8 cellular contexts compared by ENCODE assay signal in genomic region chr9:14692536-14692917, GRCh38. TPM values are rescaled to one million over a fixed set of nuclear protein-coding genes. Genes with fewer than 3 reads are reported as not detected.
DNase-seq lines count a peak whose midpoint lies in the region; ATAC-seq and TF ChIP-seq lines count a peak whose summit lies in the region.

No MANE protein-coding gene starts in this region.

- peak overlapping the region; percentile 92 for H3K4me3 Mint-ChIP-seq in osteocyte (ENCODE audit: unreplicated experiment)

- H3K4me3 ChIP-seq in cardiac muscle cell, result peak overlapping the region; percentile 89
- peak overlapping the region; percentile 68 for H3K4me3 ChIP-seq in fibroblast of mammary gland (ENCODE audit: control insufficient read depth, low read depth, low read length)

- no peaks in the 10 kb centered on the region for H3K27me3 ChIP-seq in cardiac muscle cell

- H3K9me3 ChIP-seq in cardiac muscle cell (ENCODE audit: low read depth), result no peaks in the 10 kb centered on the region

- no peaks in the 10 kb centered on the region for H3K4me1 ChIP-seq in cardiac muscle cell (ENCODE audit: low read depth)

- peaks cover 10% of the 10 kb centered on the region for H3K36me3 Mint-ChIP-seq in osteocyte (ENCODE audit: unreplicated experiment)

- TF ChIP-seq CTCF in cardiac muscle cell (IDR thresholded peaks at IDR 0.05; ENCODE audit: low read depth, low read length) (no peak), fibroblast of mammary gland (conservative IDR thresholded peaks at IDR 0.05; ENCODE audit: control insufficient read depth, insufficient read depth, low read depth, low read length) (no peak), osteocyte (IDR thresholded peaks at IDR 0.05) (no peak)

- H3K27ac ChIP-seq in cardiac muscle cell, result peak overlapping the region; percentile 46

- ATAC-seq in Right ventricle myocardium superior (ENCODE audit: poor library complexity) (no peak), SK-N-SH treated with all-trans-retinoic acid at 6 μM for 48 hours (peak; percentile 38), GM18868 (IDR thresholded peaks at IDR 0.05; ENCODE audit: unreplicated experiment) (no peak)

- peaks cover 8% of the 10 kb centered on the region for H3K27me3 Mint-ChIP-seq in osteocyte (ENCODE audit: unreplicated experiment)

- no peak for DNase-seq in cardiac muscle cell (ENCODE audit: low read depth in 1 of 2, low spot score in 1 of 2)
- DNase-seq in Right ventricle myocardium superior, result no peak
- DNase-seq in fibroblast of mammary gland (ENCODE audit: low read depth), result no peak
- DNase-seq in osteocyte (ENCODE audit: extremely low spot score, unreplicated experiment), result no peak
- DNase-seq in NCI-H2029 (lab: John Stamatoyannopoulos, UW), result no peak
- DNase-seq in NCI-H2029 treated with DMSO at 0.1 percent for 48 hours (lab: John Stamatoyannopoulos, UW), result no peak

- intact Hi-C loops in Right ventricle myocardium superior (cut with DNase I), result no loop called here

- H3K4me1 Mint-ChIP-seq in osteocyte (ENCODE audit: unreplicated experiment), result peaks cover 18% of the 10 kb centered on the region

- peaks cover 17% of the 10 kb centered on the region for H3K36me3 ChIP-seq in cardiac muscle cell

- no peaks in the 10 kb centered on the region for H3K9me3 Mint-ChIP-seq in osteocyte (ENCODE audit: unreplicated experiment)

- H3K27ac Mint-ChIP-seq in osteocyte (ENCODE audit: unreplicated experiment), result peak overlapping the region; percentile 61

TF ChIP-seq in SK-N-SH treated with all-trans-retinoic acid at 6 μM for 48 hours, 23 proteins besides CTCF, POLR2A, EP300 and RAD21:
- TF ChIP-seq PATZ1 (CRISPR knock-in tag; IDR thresholded peaks at IDR 0.05; ENCODE audit: borderline replicate concordance) (no peak), RARB (CRISPR knock-in tag; IDR thresholded peaks at IDR 0.05) (no peak), OSR1 (CRISPR knock-in tag; IDR thresholded peaks at IDR 0.05) (no peak)

RNA-seq across cellular contexts. Expression of gene ZDHHC21, which starts 0.7 kb away (rescaled TPM):
- 5.9 and 8.5 TPM in 2 replicates for total RNA-seq in cardiac muscle cell
- 3.9 and 6.5 TPM in 2 replicates for polyA plus RNA-seq in cardiac muscle cell
- 4.8 TPM for total RNA-seq in Right ventricle myocardium superior
- total RNA-seq in osteocyte, result 9.3 and 9.5 TPM in 2 replicates

RNA-seq across cellular contexts. Expression of gene CER1, which starts 30.0 kb away (rescaled TPM):
- 1.3 and 1.8 TPM in 2 replicates for total RNA-seq in cardiac muscle cell
- polyA plus RNA-seq in cardiac muscle cell, result 0.18 TPM in 1 of 2 replicates, not detected in the other
- total RNA-seq in Right ventricle myocardium superior, result not detected
- not detected in 2 replicates for total RNA-seq in osteocyte
